29 cellular contexts compared by ENCODE assay signal in the genomic region with DNA sequence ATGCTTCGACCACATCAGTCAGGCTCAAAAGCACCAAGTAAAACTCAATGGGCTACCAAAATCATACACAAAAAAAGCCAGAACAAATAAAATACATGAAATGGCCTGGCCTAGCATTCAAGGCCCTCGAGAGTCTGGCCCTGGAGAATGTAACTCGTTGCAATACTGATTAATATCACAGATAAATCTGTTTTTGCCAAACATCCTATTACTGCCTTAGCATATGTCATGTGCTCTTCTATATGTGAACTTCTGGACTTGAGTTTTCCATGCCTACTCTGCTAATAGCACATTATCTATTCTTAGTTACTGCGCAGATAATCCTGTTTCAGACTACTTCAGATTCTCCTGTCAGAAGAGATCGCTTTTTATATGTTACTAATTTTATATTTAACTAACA.
"Had no signal": no experiment of that assay in that cellular context is flagged by ENCODE, and none has a peak within 500 bp of the region (broad histone marks: within the 10 kb centered on the region; RNA-seq: fewer than 3 reads in every experiment).

No MANE protein-coding gene starts in this region.

- H3K9me3 ChIP-seq: lower lobe of right lung, pancreas, right atrium auricular region, right lobe of liver, stomach, testis, thyroid gland, transverse colon, upper lobe of left lung, vagina had no signal

- H2AFZ ChIP-seq: hepatocyte had no signal

- H3K4me1 ChIP-seq: lower lobe of right lung, pancreas, right atrium auricular region, right lobe of liver, stomach, testis, thyroid gland, transverse colon, upper lobe of left lung had no signal

- ATAC-seq: left cardiac atrium; left lobe of liver; lower lobe of right lung; naive thymus-derived CD8-positive, alpha-beta T cell; pancreas; right lobe of liver; stimulated activated memory B cell treated with anti-CD40 and anti-IgM and Interleukin-4, amounts not matched to agents 10 μg/mL and 1 μg/mL and 100 μg/mL, for 72 hours; stimulated activated naive CD8-positive, alpha-beta T cell treated with anti-CD3 and anti-CD28 coated beads, Interleukin-15, Interleukin-2, amounts not matched to agents 100 U/mL and 50 U/mL, for 24 hours had no signal

- H3K4me3 ChIP-seq: hepatocyte, lower lobe of right lung, pancreas, right atrium auricular region, right lobe of liver, smooth muscle cell, stomach, testis, thyroid gland, transverse colon, upper lobe of left lung, vagina had no signal

- H3K27me3 ChIP-seq: hepatocyte, pancreas, right atrium auricular region, right lobe of liver, stomach, testis, thyroid gland, transverse colon, upper lobe of left lung, vagina had no signal

- H3K36me3 ChIP-seq: lower lobe of right lung, pancreas, right atrium auricular region, right lobe of liver, stomach, thyroid gland, transverse colon, upper lobe of left lung, vagina had no signal

- H3K27ac Mint-ChIP-seq: naive thymus-derived CD8-positive, alpha-beta T cell; nephron; stimulated activated memory B cell treated with anti-CD40 and anti-IgM and Interleukin-4, amounts not matched to agents 10 μg/mL and 1 μg/mL and 100 μg/mL, for 72 hours had no signal

- FAIRE-seq: keratinocyte, pancreas had no signal

- H3K27ac ChIP-seq: hepatocyte, lower lobe of right lung, pancreas, right atrium auricular region, right lobe of liver, stomach, testis, thyroid gland, transverse colon, upper lobe of left lung, vagina had no signal

- DNase-seq: kidney glomerular epithelial cell; left cardiac atrium; lower lobe of right lung; mammary epithelial cell; mesenchymal stem cell; naive thymus-derived CD8-positive, alpha-beta T cell; nucleus accumbens; pancreas; posterior cingulate gyrus; right lobe of liver; stimulated activated CD4-positive, alpha-beta T cell treated with anti-CD3 and anti-CD28 coated beads, Interleukin-1b, Interleukin-23, amount 100 ng/mL, for 48 hours; stimulated activated CD4-positive, alpha-beta T cell treated with anti-CD3 and anti-CD28 coated beads, Interleukin-2, amount 100 ng/mL, for 48 hours; stimulated activated CD4-positive, alpha-beta T cell treated with anti-CD3 and anti-CD28 coated beads, Interleukin-4, amount 100 ng/mL, for 4 hours; stimulated activated CD8-positive, alpha-beta memory T cell treated with anti-CD3 and anti-CD28 coated beads, Interleukin-4, amount 100 ng/mL, for 48 hours; stimulated activated naive CD8-positive, alpha-beta T cell treated with anti-CD3 and anti-CD28 coated beads, Interleukin-15, Interleukin-2, amounts not matched to agents 100 U/mL and 50 U/mL, for 24 hours; stomach; testis; thyroid gland; transverse colon; upper lobe of left lung had no signal

- H3K4me2 ChIP-seq: hepatocyte, smooth muscle cell had no signal

- H3K27me3 Mint-ChIP-seq: naive thymus-derived CD8-positive, alpha-beta T cell; stimulated activated memory B cell treated with anti-CD40 and anti-IgM and Interleukin-4, amounts not matched to agents 10 μg/mL and 1 μg/mL and 100 μg/mL, for 72 hours had no signal

- H3K4me3 Mint-ChIP-seq: naive thymus-derived CD8-positive, alpha-beta T cell; nephron; neural crest cell; stimulated activated memory B cell treated with anti-CD40 and anti-IgM and Interleukin-4, amounts not matched to agents 10 μg/mL and 1 μg/mL and 100 μg/mL, for 72 hours had no signal

- H3K79me2 ChIP-seq: hepatocyte had no signal

- H3K9me3 Mint-ChIP-seq: stimulated activated memory B cell treated with anti-CD40 and anti-IgM and Interleukin-4, amounts not matched to agents 10 μg/mL and 1 μg/mL and 100 μg/mL, for 72 hours had no signal

- H3K4me1 Mint-ChIP-seq: nephron had no signal
